9 cellular contexts compared by ENCODE assay signal in genomic region chr1:23837905-23838304, GRCh38. TPM values are rescaled to one million over a fixed set of nuclear protein-coding genes. Genes with fewer than 3 reads are reported as not detected.
DNase-seq lines count a peak whose midpoint lies in the region; ATAC-seq, FAIRE-seq and TF ChIP-seq lines count a peak whose summit lies in the region.
"Had no signal": no experiment of that assay in that cellular context is flagged by ENCODE, and none has a peak within 500 bp of the region (broad histone marks: within the 10 kb centered on the region; RNA-seq: fewer than 3 reads in every experiment).

No MANE protein-coding gene starts in this region.

- no peaks in the 10 kb centered on the region for H4K20me1 ChIP-seq in HepG2 (ENCODE audit: insufficient read depth, low read length)

- H3K4me3 ChIP-seq in heart left ventricle: peak overlapping the region in 8 of 12 donors; percentile 34 to 49 (median 44)
- H3K4me3 ChIP-seq in HepG2 (replicated peaks in 1 of 3; ENCODE audit: insufficient read depth in 1 of 3, low read depth in 2 of 3, low read length in 3 of 3): peak overlapping the region; percentile 47 to 71 (median 48); a peak in 5 of 6 replicates
- H3K4me3 ChIP-seq in upper lobe of left lung: peak overlapping the region in 3 of 4 donors; percentile 26 to 46 (median 39)

- peaks cover 0 to 12% (median 4%) of the 10 kb centered on the region in 12 donors for H3K4me1 ChIP-seq in heart left ventricle
- H3K4me1 ChIP-seq in HepG2 (ENCODE audit: insufficient read depth, low read length): peaks cover 22% of the 10 kb centered on the region
- H3K4me1 ChIP-seq in upper lobe of left lung: peaks cover 6 to 15% (median 9%) of the 10 kb centered on the region in 4 donors

- DNase-seq in heart left ventricle (peak in 1 of 5 donors; percentile 20), Right ventricle myocardium inferior (ENCODE audit: missing footprints) (no peak), HepG2 (ENCODE audit: low spot score) (no peak), upper lobe of left lung (peak in 1 of 2 donors; percentile 40), middle frontal gyrus (ENCODE audit: extremely low spot score, low spot score) (no peak), GM13976 (ENCODE audit: low spot score) (no peak)
- DNase-seq in activated naive CD8-positive, alpha-beta T cell treated with anti-CD3 and anti-CD28 coated beads, Interleukin-2, amount 50 U/mL, for 24 hours: no peak

- H3K79me2 ChIP-seq in HepG2 (ENCODE audit: insufficient read depth, low read length): no peaks in the 10 kb centered on the region

- TF ChIP-seq EP300 in HepG2 (IDR thresholded peaks at IDR 0.05; ENCODE audit: low read depth in 2 of 2, low read length in 2 of 2) (no peak), HepG2 (CRISPR knock-in tag; IDR thresholded peaks at IDR 0.05; ENCODE audit: borderline replicate concordance) (no peak), upper lobe of left lung (IDR thresholded peaks at IDR 0.05) (no peak)

- CTCF ChIA-PET in HepG2 (lab: Yijun Ruan, JAX; ENCODE audit: low intra/inter-chr PET ratio, low total read pairs): no interaction called here

- peaks cover 4% of the 10 kb centered on the region for H3K27me3 Mint-ChIP-seq in activated naive CD8-positive, alpha-beta T cell treated with anti-CD3 and anti-CD28 coated beads, Interleukin-2, amount 50 U/mL, for 24 hours

- BruUV-seq in HepG2 (replicated peaks; lab: Mats Ljungman, UMichigan): no TSS peak

- peak in 1 of 4 donors; percentile 46 for ATAC-seq in heart left ventricle
- ATAC-seq in Right ventricle myocardium inferior: no peak
- ATAC-seq in activated naive CD8-positive, alpha-beta T cell treated with anti-CD3 and anti-CD28 coated beads, Interleukin-2, amount 50 U/mL, for 24 hours: no peak
- ATAC-seq in HepG2: peak; percentile 74
- ATAC-seq in upper lobe of left lung (ENCODE audit: low FRiP score in 2 of 2): peak in 1 of 2 donors; percentile 46
- no peak for ATAC-seq in GM19035 (IDR thresholded peaks at IDR 0.05; ENCODE audit: unreplicated experiment)

- no peaks in the 10 kb centered on the region for H3K36me3 Mint-ChIP-seq in activated naive CD8-positive, alpha-beta T cell treated with anti-CD3 and anti-CD28 coated beads, Interleukin-2, amount 50 U/mL, for 24 hours (ENCODE audit: low read depth)

- TF ChIP-seq POLR2A in heart left ventricle (IDR thresholded peaks at IDR 0.05): no peak
- TF ChIP-seq POLR2A in HepG2 (IDR thresholded peaks at IDR 0.05; ENCODE audit: insufficient read depth in 1 of 2, low read depth in 2 of 2, low read length in 2 of 2): 0 out of 4 replicates have a peak, but pooled peaks of 1 of the 2 experiments have one; percentile 40
- TF ChIP-seq POLR2A in upper lobe of left lung (IDR thresholded peaks at IDR 0.05): no peak

- H3K27ac Mint-ChIP-seq in activated naive CD8-positive, alpha-beta T cell treated with anti-CD3 and anti-CD28 coated beads, Interleukin-2, amount 50 U/mL, for 24 hours: no peak overlapping the region

- peaks cover 15% of the 10 kb centered on the region for H3K4me1 Mint-ChIP-seq in activated naive CD8-positive, alpha-beta T cell treated with anti-CD3 and anti-CD28 coated beads, Interleukin-2, amount 50 U/mL, for 24 hours

- no peaks in the 10 kb centered on the region for H3K36me3 ChIP-seq in heart left ventricle
- no peaks in the 10 kb centered on the region for H3K36me3 ChIP-seq in HepG2 (replicated peaks in 1 of 2; ENCODE audit: control insufficient read depth in 1 of 2, insufficient read depth in 2 of 2, low read length in 2 of 2)
- H3K36me3 ChIP-seq in upper lobe of left lung: no peaks in the 10 kb centered on the region

- TF ChIP-seq CTCF in heart left ventricle (IDR thresholded peaks at IDR 0.05) (no peak), HepG2 (CRISPR knock-in tag; IDR thresholded peaks at IDR 0.05) (no peak), upper lobe of left lung (IDR thresholded peaks at IDR 0.05) (no peak), GM13976 (IDR thresholded peaks at IDR 0.05; ENCODE audit: borderline replicate concordance, control extremely low read depth, extremely low read depth, insufficient read depth, missing control alignments) (no peak)

- H3K27me3 ChIP-seq in heart left ventricle (no peaks in the 10 kb centered on the region), HepG2 (ENCODE audit: control insufficient read depth in 1 of 2, insufficient read depth in 2 of 2, low read length in 2 of 2) (peaks cover 0 to 6% of the 10 kb centered on the region in 2 experiments; a peak in 3 of 5 replicates), upper lobe of left lung (no peaks in the 10 kb centered on the region)

- H3K27ac ChIP-seq in heart left ventricle (no peak overlapping the region), HepG2 (ENCODE audit: extremely low read length, insufficient read depth, low read length) (no peak overlapping the region), upper lobe of left lung (no peak overlapping the region)
- H3K27ac ChIP-seq: C4-2B had no signal

- WGBS in heart left ventricle, 4 donors: 20 to 27% (median 25%) methylated on average over 13 of the region's 13 CpGs
- 2% methylated on average over 11 of the region's 13 CpGs for WGBS in HepG2 (ENCODE audit: low lambda C conversion rate)
- 11 to 18% methylated on average over 13 of the region's 13 CpGs for WGBS in upper lobe of left lung, 2 donors

- peak overlapping the region; percentile 45; the same call in 1 of the 2 replicates for H3K9ac ChIP-seq in HepG2 (ENCODE audit: insufficient read depth, low read depth, low read length)

- intact Hi-C loops in heart left ventricle (cut with DNase I) (no loop called here), Right ventricle myocardium inferior (cut with DNase I) (no loop called here), HepG2 (cut with micrococcal nuclease; ENCODE audit: unreplicated experiment) (no loop called here)

- TF ChIP-seq RAD21 in HepG2 (CRISPR knock-in tag; IDR thresholded peaks at IDR 0.05): no peak

- peak overlapping the region; percentile 95 for H3K4me2 ChIP-seq in HepG2 (ENCODE audit: low read depth, low read length)

- in situ Hi-C loops in HepG2 (cut with HindIII; ENCODE audit: extremely low pct_ligation_motif_present, low pct_unique_long_range_greater_than_20kb): no loop called here
- in situ Hi-C loops in GM13976 (cut with MboI; ENCODE audit: low sequenced_read_pairs, unreplicated experiment): no loop called here

- H3K4me3 Mint-ChIP-seq in activated naive CD8-positive, alpha-beta T cell treated with anti-CD3 and anti-CD28 coated beads, Interleukin-2, amount 50 U/mL, for 24 hours: peak overlapping the region; percentile 54

- FAIRE-seq in HepG2 (lab: Jason Lieb, UNC): no peak

- no peaks in the 10 kb centered on the region for H3K9me3 Mint-ChIP-seq in activated naive CD8-positive, alpha-beta T cell treated with anti-CD3 and anti-CD28 coated beads, Interleukin-2, amount 50 U/mL, for 24 hours

- POLR2A ChIA-PET in HepG2 (lab: Yijun Ruan, JAX): interaction anchor here (2.5 kb wide), 1 partner anchor 13 kb away, joined by 12 read pairs; the partner anchor contains the start of gene HMGCL

- no peak overlapping the region for H2AFZ ChIP-seq in HepG2 (ENCODE audit: low read length)

- no peaks in the 10 kb centered on the region for H3K9me3 ChIP-seq in heart left ventricle
- no peaks in the 10 kb centered on the region for H3K9me3 ChIP-seq in HepG2 (ENCODE audit: low read length)
- H3K9me3 ChIP-seq in upper lobe of left lung: no peaks in the 10 kb centered on the region

RNA-seq across cellular contexts. Expression of gene HMGCL, which starts 12.7 kb away (rescaled TPM):
- total RNA-seq in heart left ventricle (10 to 100 TPM; 22.0 to 44.3 (median 41.1) TPM), Right ventricle myocardium inferior (32.8 TPM), HepG2 (2016; rRNA removed; fragmentation: Illumina TruSeq; extraction: Trizol) (21.3 and 30.0 TPM in 2 replicates), upper lobe of left lung (10 to 100 TPM; 27.5 to 53.3 (median 36.5) TPM)
- polyA plus RNA-seq in heart left ventricle (10 to 100 TPM; 24.3 to 27.8 TPM), HepG2 (2011; rRNA removed) (41.4 and 48.7 TPM in 2 replicates)
- 6.9 and 9.1 TPM in 2 replicates for total RNA-seq in HepG2 (2016; cell fraction: cytosol; rRNA removed; fragmentation: Illumina TruSeq; extraction: Trizol; ENCODE audit: low read depth)
- total RNA-seq in HepG2 (2016; cell fraction: insoluble cytoplasmic fraction; rRNA removed; fragmentation: Illumina TruSeq; extraction: Trizol): 23.5 and 29.4 TPM in 2 replicates
- 8.9 and 9.2 TPM in 2 replicates for total RNA-seq in HepG2 (2016; cell fraction: membrane; rRNA removed; fragmentation: Illumina TruSeq; extraction: Trizol)
- total RNA-seq in HepG2 (2016; cell fraction: nucleus; rRNA removed; fragmentation: Illumina TruSeq; extraction: Trizol): 10.0 and 12.6 TPM in 2 replicates
- polyA plus RNA-seq in HepG2 (2011; cell fraction: cytosol; rRNA removed): 48.8 and 53.2 TPM in 2 replicates
- 21.0 and 23.2 TPM in 2 replicates for polyA plus RNA-seq in HepG2 (2011; cell fraction: nucleus; rRNA removed)
- polyA plus RNA-seq in HepG2 (2012): 38.1 and 41.7 TPM in 2 replicates
- 3.6 and 4.1 TPM in 2 replicates for polyA plus RNA-seq in HepG2 (2016; cell fraction: cytosol; fragmentation: Illumina TruSeq; extraction: Trizol; ENCODE audit: low read depth)
- 24.4 and 26.5 TPM in 2 replicates for polyA plus RNA-seq in HepG2 (2016; cell fraction: insoluble cytoplasmic fraction; fragmentation: Illumina TruSeq; extraction: Trizol; ENCODE audit: low read depth)
- polyA plus RNA-seq in HepG2 (2016; cell fraction: membrane; fragmentation: Illumina TruSeq; extraction: Trizol; ENCODE audit: low read depth): 5.5 and 6.2 TPM in 2 replicates
- polyA plus RNA-seq in HepG2 (2016; cell fraction: nucleus; fragmentation: Illumina TruSeq; extraction: Trizol; ENCODE audit: insufficient read depth, low read depth): 15.9 and 18.0 TPM in 2 replicates
- 10.6 and 40.6 TPM in 2 replicates for polyA minus RNA-seq in HepG2 (2011; rRNA and poly(A)+ RNA removed; ENCODE audit: low replicate concordance)
- 14.9 and 18.3 TPM in 2 replicates for polyA minus RNA-seq in HepG2 (2011; cell fraction: cytosol; rRNA and poly(A)+ RNA removed)
- 16.9 and 25.7 TPM in 2 replicates for polyA minus RNA-seq in HepG2 (2011; cell fraction: nucleus; rRNA and poly(A)+ RNA removed)

RNA-seq across cellular contexts. Expression of gene FUCA1, which starts 30.2 kb away (rescaled TPM):
- total RNA-seq in heart left ventricle (10 to 100 TPM; 12.8 to 54.2 (median 16.1) TPM), Right ventricle myocardium inferior (12.2 TPM), HepG2 (2016; rRNA removed; fragmentation: Illumina TruSeq; extraction: Trizol) (14.9 and 33.6 TPM in 2 replicates), upper lobe of left lung (10 to 100 TPM; 22.6 to 70.8 (median 40.5) TPM)
- polyA plus RNA-seq in heart left ventricle (10 to 100 TPM; 10.6 to 16.4 TPM), HepG2 (2011; rRNA removed) (29.9 and 32.7 TPM in 2 replicates)
- 3.6 and 4.5 TPM in 2 replicates for total RNA-seq in HepG2 (2016; cell fraction: cytosol; rRNA removed; fragmentation: Illumina TruSeq; extraction: Trizol; ENCODE audit: low read depth)
- total RNA-seq in HepG2 (2016; cell fraction: insoluble cytoplasmic fraction; rRNA removed; fragmentation: Illumina TruSeq; extraction: Trizol): 14.5 and 33.2 TPM in 2 replicates
- total RNA-seq in HepG2 (2016; cell fraction: membrane; rRNA removed; fragmentation: Illumina TruSeq; extraction: Trizol): 8.3 and 9.4 TPM in 2 replicates
- 27.1 and 30.8 TPM in 2 replicates for total RNA-seq in HepG2 (2016; cell fraction: nucleus; rRNA removed; fragmentation: Illumina TruSeq; extraction: Trizol)
- 21.5 and 32.7 TPM in 2 replicates for polyA plus RNA-seq in HepG2 (2011; cell fraction: cytosol; rRNA removed)
- polyA plus RNA-seq in HepG2 (2011; cell fraction: nucleus; rRNA removed): 9.5 and 11.1 TPM in 2 replicates
- polyA plus RNA-seq in HepG2 (2012): 22.8 and 24.3 TPM in 2 replicates
- polyA plus RNA-seq in HepG2 (2016; cell fraction: cytosol; fragmentation: Illumina TruSeq; extraction: Trizol; ENCODE audit: low read depth): 4.3 and 4.6 TPM in 2 replicates
- polyA plus RNA-seq in HepG2 (2016; cell fraction: insoluble cytoplasmic fraction; fragmentation: Illumina TruSeq; extraction: Trizol; ENCODE audit: low read depth): 13.2 and 15.8 TPM in 2 replicates
- polyA plus RNA-seq in HepG2 (2016; cell fraction: membrane; fragmentation: Illumina TruSeq; extraction: Trizol; ENCODE audit: low read depth): 6.5 and 6.9 TPM in 2 replicates
- polyA plus RNA-seq in HepG2 (2016; cell fraction: nucleus; fragmentation: Illumina TruSeq; extraction: Trizol; ENCODE audit: insufficient read depth, low read depth): 38.2 and 40.8 TPM in 2 replicates
- polyA minus RNA-seq in HepG2 (2011; rRNA and poly(A)+ RNA removed; ENCODE audit: low replicate concordance): 4.1 and 14.1 TPM in 2 replicates
- 15.0 and 15.7 TPM in 2 replicates for polyA minus RNA-seq in HepG2 (2011; cell fraction: cytosol; rRNA and poly(A)+ RNA removed)
- 5.7 and 9.0 TPM in 2 replicates for polyA minus RNA-seq in HepG2 (2011; cell fraction: nucleus; rRNA and poly(A)+ RNA removed)

RNA-seq across cellular contexts. Expression of gene GALE, which starts 37.4 kb away (rescaled TPM):
- 10 to 100 TPM in 2 of 9 donors, 1 to 10 TPM in 7; 6.2 to 13.8 (median 8.9) TPM for total RNA-seq in heart left ventricle
- polyA plus RNA-seq in heart left ventricle: 10 to 100 TPM; 14.8 to 20.8 TPM
- total RNA-seq in Right ventricle myocardium inferior: 7.8 TPM
- 85.2 and 86.6 TPM in 2 replicates for total RNA-seq in HepG2 (2016; rRNA removed; fragmentation: Illumina TruSeq; extraction: Trizol)
- total RNA-seq in HepG2 (2016; cell fraction: cytosol; rRNA removed; fragmentation: Illumina TruSeq; extraction: Trizol; ENCODE audit: low read depth): 19.0 and 24.8 TPM in 2 replicates
- total RNA-seq in HepG2 (2016; cell fraction: insoluble cytoplasmic fraction; rRNA removed; fragmentation: Illumina TruSeq; extraction: Trizol): 88.8 and 91.0 TPM in 2 replicates
- 28.1 and 32.1 TPM in 2 replicates for total RNA-seq in HepG2 (2016; cell fraction: membrane; rRNA removed; fragmentation: Illumina TruSeq; extraction: Trizol)
- 43.6 and 54.4 TPM in 2 replicates for total RNA-seq in HepG2 (2016; cell fraction: nucleus; rRNA removed; fragmentation: Illumina TruSeq; extraction: Trizol)
- 88.4 and 99.0 TPM in 2 replicates for polyA plus RNA-seq in HepG2 (2011; rRNA removed)
- polyA plus RNA-seq in HepG2 (2011; cell fraction: cytosol; rRNA removed): 95.8 and 105 TPM in 2 replicates
- 168 and 180 TPM in 2 replicates for polyA plus RNA-seq in HepG2 (2011; cell fraction: nucleus; rRNA removed)
- polyA plus RNA-seq in HepG2 (2012): 46.4 and 46.8 TPM in 2 replicates
- 12.7 and 14.4 TPM in 2 replicates for polyA plus RNA-seq in HepG2 (2016; cell fraction: cytosol; fragmentation: Illumina TruSeq; extraction: Trizol; ENCODE audit: low read depth)
- 75.6 and 81.5 TPM in 2 replicates for polyA plus RNA-seq in HepG2 (2016; cell fraction: insoluble cytoplasmic fraction; fragmentation: Illumina TruSeq; extraction: Trizol; ENCODE audit: low read depth)
- polyA plus RNA-seq in HepG2 (2016; cell fraction: membrane; fragmentation: Illumina TruSeq; extraction: Trizol; ENCODE audit: low read depth): 19.5 and 21.9 TPM in 2 replicates
- polyA plus RNA-seq in HepG2 (2016; cell fraction: nucleus; fragmentation: Illumina TruSeq; extraction: Trizol; ENCODE audit: insufficient read depth, low read depth): 96.1 and 107 TPM in 2 replicates
- polyA minus RNA-seq in HepG2 (2011; rRNA and poly(A)+ RNA removed; ENCODE audit: low replicate concordance): 60.0 and 64.5 TPM in 2 replicates
- 19.9 and 28.0 TPM in 2 replicates for polyA minus RNA-seq in HepG2 (2011; cell fraction: cytosol; rRNA and poly(A)+ RNA removed)
- polyA minus RNA-seq in HepG2 (2011; cell fraction: nucleus; rRNA and poly(A)+ RNA removed): 31.8 and 36.4 TPM in 2 replicates
- 10 to 100 TPM; 49.2 to 95.0 (median 59.7) TPM for total RNA-seq in upper lobe of left lung

RNA-seq across cellular contexts. Expression of gene LYPLA2, which starts 47.0 kb away (rescaled TPM):
- total RNA-seq in heart left ventricle (10 to 100 TPM; 23.5 to 53.6 (median 29.5) TPM), Right ventricle myocardium inferior (32.1 TPM), HepG2 (2016; rRNA removed; fragmentation: Illumina TruSeq; extraction: Trizol) (73.2 and 90.3 TPM in 2 replicates), upper lobe of left lung (10 to 100 TPM; 38.5 to 84.1 (median 59.9) TPM)
- polyA plus RNA-seq in heart left ventricle (10 to 100 TPM; 22.2 to 63.3 TPM), HepG2 (2011; rRNA removed) (72.1 and 96.1 TPM in 2 replicates)
- 20.4 and 23.5 TPM in 2 replicates for total RNA-seq in HepG2 (2016; cell fraction: cytosol; rRNA removed; fragmentation: Illumina TruSeq; extraction: Trizol; ENCODE audit: low read depth)
- total RNA-seq in HepG2 (2016; cell fraction: insoluble cytoplasmic fraction; rRNA removed; fragmentation: Illumina TruSeq; extraction: Trizol): 74.2 and 88.0 TPM in 2 replicates
- 42.0 and 50.1 TPM in 2 replicates for total RNA-seq in HepG2 (2016; cell fraction: membrane; rRNA removed; fragmentation: Illumina TruSeq; extraction: Trizol)
- 32.9 and 38.9 TPM in 2 replicates for total RNA-seq in HepG2 (2016; cell fraction: nucleus; rRNA removed; fragmentation: Illumina TruSeq; extraction: Trizol)
- polyA plus RNA-seq in HepG2 (2011; cell fraction: cytosol; rRNA removed): 70.6 and 104 TPM in 2 replicates
- polyA plus RNA-seq in HepG2 (2011; cell fraction: nucleus; rRNA removed): 134 and 140 TPM in 2 replicates
- 47.7 and 58.7 TPM in 2 replicates for polyA plus RNA-seq in HepG2 (2012)
- polyA plus RNA-seq in HepG2 (2016; cell fraction: cytosol; fragmentation: Illumina TruSeq; extraction: Trizol; ENCODE audit: low read depth): 28.9 and 30.0 TPM in 2 replicates
- 113 and 115 TPM in 2 replicates for polyA plus RNA-seq in HepG2 (2016; cell fraction: insoluble cytoplasmic fraction; fragmentation: Illumina TruSeq; extraction: Trizol; ENCODE audit: low read depth)
- polyA plus RNA-seq in HepG2 (2016; cell fraction: membrane; fragmentation: Illumina TruSeq; extraction: Trizol; ENCODE audit: low read depth): 43.7 and 45.0 TPM in 2 replicates
- 67.4 and 74.9 TPM in 2 replicates for polyA plus RNA-seq in HepG2 (2016; cell fraction: nucleus; fragmentation: Illumina TruSeq; extraction: Trizol; ENCODE audit: insufficient read depth, low read depth)
- 58.0 and 75.1 TPM in 2 replicates for polyA minus RNA-seq in HepG2 (2011; rRNA and poly(A)+ RNA removed; ENCODE audit: low replicate concordance)
- 39.7 and 48.1 TPM in 2 replicates for polyA minus RNA-seq in HepG2 (2011; cell fraction: cytosol; rRNA and poly(A)+ RNA removed)
- 17.4 and 26.0 TPM in 2 replicates for polyA minus RNA-seq in HepG2 (2011; cell fraction: nucleus; rRNA and poly(A)+ RNA removed)

RNA-seq across cellular contexts. Expression of gene PITHD1, which starts 59.7 kb away (rescaled TPM):
- total RNA-seq in heart left ventricle (10 to 100 TPM; 34.8 to 59.2 (median 46.2) TPM), Right ventricle myocardium inferior (42.7 TPM), HepG2 (2016; rRNA removed; fragmentation: Illumina TruSeq; extraction: Trizol) (37.3 and 44.9 TPM in 2 replicates), upper lobe of left lung (10 to 100 TPM; 29.5 to 57.0 (median 45.1) TPM)
- polyA plus RNA-seq in heart left ventricle (10 to 100 TPM; 31.8 to 86.4 TPM), HepG2 (2011; rRNA removed) (26.6 and 28.0 TPM in 2 replicates)
- total RNA-seq in HepG2 (2016; cell fraction: cytosol; rRNA removed; fragmentation: Illumina TruSeq; extraction: Trizol; ENCODE audit: low read depth): 6.6 and 7.1 TPM in 2 replicates
- 39.7 and 44.6 TPM in 2 replicates for total RNA-seq in HepG2 (2016; cell fraction: insoluble cytoplasmic fraction; rRNA removed; fragmentation: Illumina TruSeq; extraction: Trizol)
- total RNA-seq in HepG2 (2016; cell fraction: membrane; rRNA removed; fragmentation: Illumina TruSeq; extraction: Trizol): 24.7 and 27.8 TPM in 2 replicates
- 21.3 and 22.5 TPM in 2 replicates for total RNA-seq in HepG2 (2016; cell fraction: nucleus; rRNA removed; fragmentation: Illumina TruSeq; extraction: Trizol)
- polyA plus RNA-seq in HepG2 (2011; cell fraction: cytosol; rRNA removed): 17.4 and 25.5 TPM in 2 replicates
- 12.1 and 20.0 TPM in 2 replicates for polyA plus RNA-seq in HepG2 (2011; cell fraction: nucleus; rRNA removed)
- polyA plus RNA-seq in HepG2 (2012): 25.1 and 29.3 TPM in 2 replicates
- polyA plus RNA-seq in HepG2 (2016; cell fraction: cytosol; fragmentation: Illumina TruSeq; extraction: Trizol; ENCODE audit: low read depth): 6.4 and 7.2 TPM in 2 replicates
- 49.7 and 49.8 TPM in 2 replicates for polyA plus RNA-seq in HepG2 (2016; cell fraction: insoluble cytoplasmic fraction; fragmentation: Illumina TruSeq; extraction: Trizol; ENCODE audit: low read depth)
- polyA plus RNA-seq in HepG2 (2016; cell fraction: membrane; fragmentation: Illumina TruSeq; extraction: Trizol; ENCODE audit: low read depth): 20.1 and 20.8 TPM in 2 replicates
- polyA plus RNA-seq in HepG2 (2016; cell fraction: nucleus; fragmentation: Illumina TruSeq; extraction: Trizol; ENCODE audit: insufficient read depth, low read depth): 41.4 and 42.1 TPM in 2 replicates
- 5.1 and 25.2 TPM in 2 replicates for polyA minus RNA-seq in HepG2 (2011; rRNA and poly(A)+ RNA removed; ENCODE audit: low replicate concordance)
- 3.8 and 5.5 TPM in 2 replicates for polyA minus RNA-seq in HepG2 (2011; cell fraction: cytosol; rRNA and poly(A)+ RNA removed)
- polyA minus RNA-seq in HepG2 (2011; cell fraction: nucleus; rRNA and poly(A)+ RNA removed): 12.1 and 14.0 TPM in 2 replicates
